8 cellular contexts compared by ENCODE assay signal in the genomic region with DNA sequence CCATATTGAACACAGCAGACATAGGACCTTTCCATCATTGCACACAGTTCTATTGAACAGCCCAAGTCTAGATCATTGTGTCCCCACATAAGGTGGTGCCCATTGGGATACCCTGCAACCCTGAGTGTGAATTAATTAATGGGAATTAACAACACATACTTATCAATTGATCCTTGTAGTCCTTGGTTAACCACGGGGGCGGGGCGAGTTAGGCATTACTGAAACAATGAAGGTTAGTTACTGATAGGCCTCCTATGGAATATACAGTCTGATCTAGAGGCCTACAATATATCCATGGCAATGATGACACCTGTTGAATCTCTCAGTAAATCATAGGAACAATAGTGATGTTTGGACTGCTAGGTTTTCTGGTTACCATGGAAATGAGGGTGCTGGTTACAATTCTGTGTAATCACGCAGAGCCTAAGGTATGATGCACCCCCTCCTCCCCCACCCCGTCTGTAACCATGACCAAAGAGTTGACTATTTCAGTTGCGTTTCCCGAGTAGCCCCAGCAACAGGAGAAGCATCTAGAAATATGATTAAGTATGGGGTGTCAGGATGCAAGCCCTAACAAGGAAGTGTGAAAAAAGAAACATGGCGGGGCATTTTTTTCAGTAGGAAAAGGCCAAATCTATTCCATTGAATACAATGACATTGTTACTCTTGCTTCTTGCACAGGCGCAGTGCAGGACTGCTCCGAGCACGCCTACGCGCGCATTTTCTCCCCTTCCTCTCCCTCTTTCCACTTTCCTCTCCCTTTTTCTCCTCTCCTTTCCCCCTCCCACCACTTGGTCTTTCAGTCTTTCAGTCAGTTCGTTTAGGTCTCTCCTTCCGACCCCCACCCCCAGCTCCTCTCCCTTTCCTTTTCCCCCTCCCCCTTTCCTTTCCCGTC. TPM values are rescaled to one million over a fixed set of nuclear protein-coding genes. Genes with fewer than 3 reads are reported as not detected.
DNase-seq lines count a peak whose midpoint lies in the region; ATAC-seq, FAIRE-seq and TF ChIP-seq lines count a peak whose summit lies in the region.

No MANE protein-coding gene starts in this region.

- peak overlapping the region; percentile 96 to 99 (median 98) for H3K27ac Mint-ChIP-seq in immature natural killer cell

- TF ChIP-seq POLR2A in H54 (IDR thresholded peaks at IDR 0.05; ENCODE audit: low read depth, low read length): no peak; the same call in 1 of the 2 replicates

- intact Hi-C loops in Panc1 (cut with micrococcal nuclease; ENCODE audit: unreplicated experiment): no loop called here
- intact Hi-C loops in ascending aorta (cut with DNase I): loop anchor here (1.0 to 5.0 kb wide), 4 partner anchors 19 to 250 kb away; partner anchors contain the start of genes ITGB1BP2, OGT and ZMYM3

- ATAC-seq in HG02970 (IDR thresholded peaks at IDR 0.05; ENCODE audit: low FRiP score, unreplicated experiment) (peak; percentile 25), Panc1 (peak; percentile 80)

- H3K27me3 Mint-ChIP-seq in immature natural killer cell (ENCODE audit: low read depth in 3 of 3): peaks cover 7 to 18% (median 10%) of the 10 kb centered on the region in 3 donors

- H3K4me3 Mint-ChIP-seq in immature natural killer cell: peak overlapping the region; percentile 97 to 98 (median 98)

- DNase-seq in NK-92 treated with Interleukin-12 subunit alpha and Interleukin-12 subunit beta, amount 100 ng/mL, for 24 hours (lab: John Stamatoyannopoulos, UW): peak; percentile 16
- DNase-seq in NK-92 (lab: John Stamatoyannopoulos, UW; ENCODE audit: unreplicated experiment): no peak
- DNase-seq in Panc1 (ENCODE audit: low read depth, low spot score): no peak
- no peak for DNase-seq in ascending aorta (ENCODE audit: low spot score in 2 of 2)
- no peak for DNase-seq in immature natural killer cell
- peak; percentile 21 to 33 for DNase-seq in stimulated activated CD4-positive, alpha-beta T cell treated with anti-CD3 and anti-CD28 coated beads, Interleukin-2, amount 100 ng/mL, for 48 hours
- no peak for DNase-seq in H54 (ENCODE audit: insufficient read length, low spot score)

- FAIRE-seq in H54 (lab: Jason Lieb, UNC): no peak

- TSS peak; percentile 95 for BruUV-seq in Panc1 (replicated peaks; lab: Mats Ljungman, UMichigan)

- POLR2A ChIA-PET in Panc1 (lab: Charles Lee): interaction anchor here (0.6 to 1.6 kb wide), 9 partner anchors 24 to 528 kb away, joined by 3 to 11 read pairs (median 5); partner anchors contain the start of gene TAF1

- no peaks in the 10 kb centered on the region for H3K36me3 Mint-ChIP-seq in immature natural killer cell

- peak overlapping the region; percentile 58 to 91 for H3K4me3 ChIP-seq in Panc1 (ENCODE audit: low read depth in 2 of 2, low read length in 2 of 2)
- peak overlapping the region; percentile 63 to 64 for H3K4me3 ChIP-seq in ascending aorta

- no peak for TF ChIP-seq CTCF in Panc1 (IDR thresholded peaks at IDR 0.05)
- no peak for TF ChIP-seq CTCF in ascending aorta (IDR thresholded peaks at IDR 0.05)

- H3K36me3 ChIP-seq in Panc1 (ENCODE audit: control insufficient read depth, insufficient read depth, low read length) (peaks cover 20% of the 10 kb centered on the region; the same call in 1 of the 2 replicates), ascending aorta (no peaks in the 10 kb centered on the region)

- H3K27me3 ChIP-seq in Panc1 (ENCODE audit: control insufficient read depth, insufficient read depth, low read length): no peaks in the 10 kb centered on the region
- no peaks in the 10 kb centered on the region for H3K27me3 ChIP-seq in ascending aorta

- no peaks in the 10 kb centered on the region for H3K9me3 ChIP-seq in Panc1 (ENCODE audit: control insufficient read depth, insufficient read depth, low read depth, low read length)
- no peaks in the 10 kb centered on the region for H3K9me3 ChIP-seq in ascending aorta

- in situ Hi-C loops in Panc1 (cut with HindIII; ENCODE audit: low pct_unique_long_range_greater_than_20kb, low sequenced_read_pairs): no loop called here

- H3K4me1 Mint-ChIP-seq in immature natural killer cell: peaks cover 31 to 36% of the 10 kb centered on the region in 2 donors

- CTCF ChIA-PET in Panc1 (lab: Charles Lee): interaction anchor here (0.6 kb wide), 2 partner anchors 36 to 67 kb away, joined by 6 to 10 read pairs; no protein-coding TSS in a partner anchor

- H3K27ac ChIP-seq in Panc1 (ENCODE audit: low read length): peak overlapping the region; percentile 95
- H3K27ac ChIP-seq in ascending aorta: peak overlapping the region; percentile 86 to 89

- H3K4me1 ChIP-seq in Panc1 (ENCODE audit: control insufficient read depth, insufficient read depth, low read length) (peaks cover 12% of the 10 kb centered on the region), ascending aorta (no peaks in the 10 kb centered on the region)

- H3K9me3 Mint-ChIP-seq in immature natural killer cell: no peaks in the 10 kb centered on the region

RNA-seq across cellular contexts. Expression of gene NONO, which starts 0.7 kb away (rescaled TPM):
- total RNA-seq in Panc1 (2021; ENCODE audit: unreplicated experiment) (527 TPM), ascending aorta (178 TPM)
- polyA plus RNA-seq in Panc1 (2012; ENCODE audit: insufficient read length): 736 TPM
- 100 to 1,000 TPM; 150 to 230 (median 188) TPM for polyA plus RNA-seq in immature natural killer cell

RNA-seq across cellular contexts. Expression of gene ITGB1BP2, which starts 18.8 kb away (rescaled TPM):
- total RNA-seq in Panc1 (2021; ENCODE audit: unreplicated experiment) (1.4 TPM), ascending aorta (not detected)
- polyA plus RNA-seq in Panc1 (2012; ENCODE audit: insufficient read length): 0.71 TPM
- not detected for polyA plus RNA-seq in immature natural killer cell

RNA-seq across cellular contexts. Expression of gene ZMYM3, which starts 28.8 kb away (rescaled TPM):
- total RNA-seq in Panc1 (2021; ENCODE audit: unreplicated experiment) (40.2 TPM), ascending aorta (12.5 TPM)
- 35.1 TPM for polyA plus RNA-seq in Panc1 (2012; ENCODE audit: insufficient read length)
- 1 to 10 TPM; 3.0 to 5.6 (median 5.0) TPM for polyA plus RNA-seq in immature natural killer cell

RNA-seq across cellular contexts. Expression of gene GJB1, which starts 59.7 kb away (rescaled TPM):
- total RNA-seq in Panc1 (2021; ENCODE audit: unreplicated experiment): 0.28 TPM
- not detected for polyA plus RNA-seq in Panc1 (2012; ENCODE audit: insufficient read length)
- total RNA-seq in ascending aorta: not detected
- not detected for polyA plus RNA-seq in immature natural killer cell

Comparison
In these comparisons a context has a peak if more than half of its experiments do, and no peak if none do; other contexts are left out.
1. DNase-seq: peak in NK-92 treated with Interleukin-12 subunit alpha and Interleukin-12 subunit beta, amount 100 ng/mL, for 24 hours (single experiment) and stimulated activated CD4-positive, alpha-beta T cell treated with anti-CD3 and anti-CD28 coated beads, Interleukin-2, amount 100 ng/mL, for 48 hours (2 of 2); none in NK-92 (single experiment), Panc1 (single experiment), ascending aorta (0 of 2), immature natural killer cell (0 of 3) and H54 (single experiment).